In the genomic region with DNA sequence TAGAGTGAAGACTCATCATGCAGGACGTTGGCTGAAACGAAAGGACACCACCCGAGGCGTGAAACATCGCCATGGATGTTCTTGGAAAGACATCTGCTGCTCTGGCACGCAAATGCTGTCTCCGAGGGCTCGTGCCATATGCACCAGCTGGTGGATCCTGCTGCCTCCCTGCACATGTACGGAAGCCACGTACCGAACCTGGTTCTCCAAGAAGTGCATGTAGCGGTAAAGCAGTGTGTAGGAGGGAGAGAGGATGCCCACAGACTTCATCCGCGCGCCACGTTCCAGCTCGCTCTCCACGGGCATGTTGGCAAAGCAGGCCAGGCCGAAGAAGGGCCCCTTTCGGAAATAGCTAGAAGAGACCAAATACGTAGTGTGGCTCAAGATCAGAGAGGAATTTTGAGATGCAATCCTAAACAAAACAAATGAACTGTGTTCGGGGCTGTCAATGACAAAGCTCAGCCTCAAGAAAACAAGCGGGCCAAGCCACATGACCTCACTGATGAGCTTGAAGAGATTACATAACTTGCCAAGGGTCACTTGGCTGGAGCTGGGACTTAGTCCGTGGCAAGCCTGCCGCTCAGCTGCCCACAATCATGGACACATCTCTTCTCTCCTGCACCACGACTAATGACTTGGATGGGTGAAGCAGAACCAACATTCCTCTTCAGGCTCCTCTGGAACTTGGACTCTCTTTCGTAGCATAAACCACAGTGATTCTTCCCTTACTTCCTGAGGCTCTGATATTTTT, we compare ENCODE assay signal across 19 cellular contexts. TPM values are rescaled to one million over a fixed set of nuclear protein-coding genes. Genes with fewer than 3 reads are reported as not detected.
DNase-seq lines count a peak whose midpoint lies in the region; ATAC-seq and TF ChIP-seq lines count a peak whose summit lies in the region.
"Had no signal": no experiment of that assay in that cellular context is flagged by ENCODE, and none has a peak within 500 bp of the region (broad histone marks: within the 10 kb centered on the region; RNA-seq: fewer than 3 reads in every experiment).

No MANE protein-coding gene starts in this region.

- intact Hi-C loops in left cardiac atrium (cut with DNase I) = no loop called here
- intact Hi-C loops in heart right ventricle (cut with DNase I) = no loop called here

- H3K4me1 ChIP-seq in heart right ventricle = peaks cover 0 to 27% (median 8%) of the 10 kb centered on the region in 9 donors
- H3K4me1 ChIP-seq in fibroblast of lung (ENCODE audit: control insufficient read depth, extremely low read depth, insufficient read depth, low read length) = peaks cover 8% of the 10 kb centered on the region
- H3K4me1 ChIP-seq in upper lobe of left lung = peaks cover 0 to 4% (median 0%) of the 10 kb centered on the region in 4 donors
- H3K4me1 ChIP-seq in foreskin keratinocyte = no peaks in the 10 kb centered on the region
- H3K4me1 ChIP-seq: body of pancreas, pancreas had no signal

- no peak for TF ChIP-seq EP300 in upper lobe of left lung (IDR thresholded peaks at IDR 0.05)

- H3K36me3 ChIP-seq in heart right ventricle (peaks cover 0 to 64% (median 19%) of the 10 kb centered on the region in 9 donors), fibroblast of lung (ENCODE audit: control insufficient read depth, insufficient read depth, low read length) (peaks cover 2% of the 10 kb centered on the region), upper lobe of left lung (peaks cover 0 to 50% (median 11%) of the 10 kb centered on the region in 4 donors)

- H4K20me1 ChIP-seq in fibroblast of lung (ENCODE audit: control insufficient read depth, extremely low read depth, insufficient read depth, low read length) = no peaks in the 10 kb centered on the region
- H4K20me1 ChIP-seq: BLaER1 had no signal

- peak overlapping the region; percentile 94 for H2AFZ ChIP-seq in fibroblast of lung (ENCODE audit: low read length)

- H3K27ac ChIP-seq in heart right ventricle = no peak overlapping the region
- H3K27ac ChIP-seq in fibroblast of lung (ENCODE audit: insufficient read depth, low read length) = no peak overlapping the region
- H3K27ac ChIP-seq in upper lobe of left lung = peak overlapping the region in 3 of 4 donors; percentile 5 to 63 (median 55)
- H3K27ac ChIP-seq in foreskin keratinocyte = no peak overlapping the region
- H3K27ac ChIP-seq: BLaER1, body of pancreas, pancreas had no signal

- DNase-seq in left cardiac atrium (no peak), heart right ventricle (no peak), fibroblast of lung (ENCODE audit: low read depth in 2 of 2) (peak; percentile 62 to 70), myocyte (ENCODE audit: low read depth) (peak; percentile 58), upper lobe of left lung (peak in 1 of 2 donors; percentile 48), NCI-H1417 (lab: John Stamatoyannopoulos, UW) (no peak), foreskin keratinocyte (no peak)
- DNase-seq: 8988T; activated CD4-positive, alpha-beta T cell treated with anti-CD3 and anti-CD28 coated beads for 4 hours; activated naive CD4-positive, alpha-beta T cell; body of pancreas; GOT3; left ventricle myocardium inferior; pancreas; stimulated activated naive CD8-positive, alpha-beta T cell treated with anti-CD3 and anti-CD28 coated beads, Interleukin-15, Interleukin-2, amounts not matched to agents 100 U/mL and 50 U/mL, for 24 hours had no signal

- 93 to 94% methylated on average over 27 of the region's 27 CpGs for WGBS in heart right ventricle, 2 donors
- WGBS in upper lobe of left lung, 2 donors = 79 to 87% methylated on average over 27 of the region's 27 CpGs

- H3K9me3 ChIP-seq in heart right ventricle = no peaks in the 10 kb centered on the region
- H3K9me3 ChIP-seq in fibroblast of lung (ENCODE audit: control insufficient read depth, insufficient read depth, low read depth, low read length) = no peaks in the 10 kb centered on the region
- no peaks in the 10 kb centered on the region for H3K9me3 ChIP-seq in upper lobe of left lung
- H3K9me3 ChIP-seq: BLaER1, body of pancreas, left ventricle myocardium inferior, pancreas had no signal

- H3K4me3 ChIP-seq in heart right ventricle (no peak overlapping the region), fibroblast of lung (replicated peaks in 1 of 4; ENCODE audit: control extremely low read depth in 1 of 4, insufficient read depth in 1 of 4, low read depth in 3 of 4, low read length in 4 of 4) (peak overlapping the region in 3 of 4 experiments; percentile 21 to 31 (median 29)), upper lobe of left lung (no peak overlapping the region)
- H3K4me3 ChIP-seq: BLaER1, body of pancreas, left ventricle myocardium inferior, pancreas had no signal

- peak; percentile 17 to 57 for ATAC-seq in left cardiac atrium
- ATAC-seq in heart right ventricle = no peak
- ATAC-seq in upper lobe of left lung (ENCODE audit: low FRiP score in 2 of 2) = peak; percentile 38 to 80
- ATAC-seq in HG02973 (IDR thresholded peaks at IDR 0.05; ENCODE audit: unreplicated experiment) = no peak
- ATAC-seq in foreskin keratinocyte = no peak
- ATAC-seq: body of pancreas; pancreas; stimulated activated naive CD8-positive, alpha-beta T cell treated with anti-CD3 and anti-CD28 coated beads, Interleukin-15, Interleukin-2, amounts not matched to agents 100 U/mL and 50 U/mL, for 24 hours had no signal

- H3K27me3 ChIP-seq in heart right ventricle (no peaks in the 10 kb centered on the region), fibroblast of lung (ENCODE audit: control insufficient read depth, insufficient read depth, low read length) (no peaks in the 10 kb centered on the region), upper lobe of left lung (no peaks in the 10 kb centered on the region), foreskin keratinocyte (no peaks in the 10 kb centered on the region)
- H3K27me3 ChIP-seq: BLaER1, body of pancreas, pancreas had no signal

- H3K4me2 ChIP-seq in fibroblast of lung (ENCODE audit: extremely low read depth, insufficient read depth, low read length) = peak overlapping the region; percentile 34
- H3K4me2 ChIP-seq: BLaER1 had no signal

- peak overlapping the region; percentile 7 for H3K9ac ChIP-seq in fibroblast of lung (ENCODE audit: insufficient read depth, low read length)
- H3K9ac ChIP-seq: BLaER1 had no signal

- no peaks in the 10 kb centered on the region for H3K79me2 ChIP-seq in fibroblast of lung (ENCODE audit: control insufficient read depth, insufficient read depth, low read length)

- no peak for TF ChIP-seq POLR2A in upper lobe of left lung (IDR thresholded peaks at IDR 0.05)

- TF ChIP-seq CTCF in heart right ventricle (IDR thresholded peaks at IDR 0.05) = no peak
- no peak for TF ChIP-seq CTCF in fibroblast of lung (conservative IDR thresholded peaks at IDR 0.05 in 1 of 2, IDR thresholded peaks at IDR 0.05 in 1 of 2; ENCODE audit: low read depth in 1 of 2, low read length in 2 of 2)
- no peak for TF ChIP-seq CTCF in upper lobe of left lung (IDR thresholded peaks at IDR 0.05)
- TF ChIP-seq CTCF in foreskin keratinocyte (conservative IDR thresholded peaks at IDR 0.05) = no peak

RNA-seq across cellular contexts. Expression of gene DENND11, which starts 16.5 kb away (rescaled TPM):
- total RNA-seq in left cardiac atrium (10 to 100 TPM; 10.6 to 11.1 TPM), heart right ventricle (10 to 100 TPM in 4 of 10 donors, 1 to 10 TPM in 6; 6.7 to 11.5 (median 9.3) TPM), fibroblast of lung (6.1 and 6.9 TPM in 2 replicates), myocyte (2.3 TPM in 2 replicates), upper lobe of left lung (10 to 100 TPM; 17.5 to 36.0 (median 29.1) TPM), foreskin keratinocyte (4.9 and 5.4 TPM in 2 replicates)
- polyA plus RNA-seq in heart right ventricle (1 to 10 TPM; 2.7 to 3.4 TPM), fibroblast of lung (2.4 and 2.7 TPM in 2 replicates), foreskin keratinocyte (1.0 and 1.1 TPM in 2 replicates)
- 2.1 and 2.4 TPM in 2 replicates for polyA plus RNA-seq in fibroblast of lung (2012)
- 1.7 and 4.5 TPM in 2 replicates for polyA minus RNA-seq in fibroblast of lung (ENCODE audit: low replicate concordance)
- 3.4 TPM for polyA plus RNA-seq in myocyte (2012)

RNA-seq across cellular contexts. Expression of gene WEE2, which starts 22.7 kb away (rescaled TPM):
- total RNA-seq in left cardiac atrium (not detected), heart right ventricle (under 1 TPM in 1 of 10 donors, not detected in 9; 0.12 TPM), fibroblast of lung (not detected in 2 replicates), myocyte (not detected in 2 replicates), upper lobe of left lung (under 1 TPM in 1 of 6 donors, not detected in 5; 0.78 TPM), foreskin keratinocyte (not detected in 2 replicates)
- polyA plus RNA-seq in heart right ventricle (not detected), fibroblast of lung (not detected in 2 replicates), foreskin keratinocyte (not detected in 2 replicates)
- not detected in 2 replicates for polyA plus RNA-seq in fibroblast of lung (2012)
- not detected in 2 replicates for polyA minus RNA-seq in fibroblast of lung (ENCODE audit: low replicate concordance)
- 0.04 TPM for polyA plus RNA-seq in myocyte (2012)
- total RNA-seq: body of pancreas, left ventricle myocardium inferior had no signal
- polyA plus RNA-seq: IgD-negative memory B cell, urinary bladder had no signal

RNA-seq across cellular contexts. Expression of gene SSBP1, which starts 52.7 kb away (rescaled TPM):
- total RNA-seq in left cardiac atrium (100 to 1,000 TPM in 1 of 2 donors, 10 to 100 TPM in 1; 80.6 to 109 TPM), heart right ventricle (100 to 1,000 TPM in 9 of 10 donors, 10 to 100 TPM in 1; 97.4 to 122 (median 107) TPM), fibroblast of lung (119 and 131 TPM in 2 replicates), myocyte (182 and 193 TPM in 2 replicates), upper lobe of left lung (100 to 1,000 TPM in 1 of 6 donors, 10 to 100 TPM in 5; 30.2 to 114 (median 66.8) TPM), foreskin keratinocyte (251 and 260 TPM in 2 replicates)
- polyA plus RNA-seq in heart right ventricle (100 to 1,000 TPM; 175 to 256 TPM), fibroblast of lung (209 and 212 TPM in 2 replicates), foreskin keratinocyte (354 and 374 TPM in 2 replicates)
- polyA plus RNA-seq in fibroblast of lung (2012) = 281 and 287 TPM in 2 replicates
- 13.6 and 13.9 TPM in 2 replicates for polyA minus RNA-seq in fibroblast of lung (ENCODE audit: low replicate concordance)
- 190 TPM for polyA plus RNA-seq in myocyte (2012)

Comparison
In these comparisons a context has a peak if more than half of its experiments do, and no peak if none do; other contexts are left out.
1. ATAC-seq: peak in left cardiac atrium (2 of 2) and upper lobe of left lung (2 of 2); none in heart right ventricle (0 of 8), HG02973 (single experiment) and foreskin keratinocyte (single experiment).
2. DNase-seq: peak in fibroblast of lung (2 of 2) and myocyte (single experiment); none in left cardiac atrium (single experiment), heart right ventricle (0 of 2), NCI-H1417 (0 of 3) and foreskin keratinocyte (0 of 2).
3. H3K27ac ChIP-seq: peak in upper lobe of left lung (3 of 4); none in heart right ventricle (0 of 10), fibroblast of lung (single experiment) and foreskin keratinocyte (single experiment).
4. H3K4me3 ChIP-seq: peak in fibroblast of lung (3 of 4); none in heart right ventricle (0 of 10) and upper lobe of left lung (0 of 4).